Comparison of ENCODE assay signal across 17 cellular contexts in the genomic region with DNA sequence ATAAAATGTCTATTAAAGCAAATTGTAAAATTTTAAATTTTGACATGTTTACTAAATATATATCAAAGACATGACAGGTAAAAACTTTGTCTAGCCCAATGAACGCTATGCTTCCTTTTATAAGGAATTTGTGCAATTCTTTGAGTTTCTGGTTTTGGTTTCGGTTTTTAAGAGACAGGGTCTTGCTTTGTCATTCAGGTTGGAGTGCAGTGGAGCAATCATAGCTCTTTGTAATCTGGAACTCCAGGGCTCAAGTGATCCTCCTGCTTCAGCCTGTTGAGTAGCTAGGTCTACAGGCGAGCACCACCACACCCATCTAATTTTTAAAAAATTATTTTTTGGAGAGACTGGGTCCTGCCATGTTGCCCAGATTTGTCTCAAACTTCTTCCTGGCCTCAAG.
"Had no signal": no experiment of that assay in that cellular context is flagged by ENCODE, and none has a peak within 500 bp of the region (broad histone marks: within the 10 kb centered on the region; RNA-seq: fewer than 3 reads in every experiment).

No MANE protein-coding gene starts in this region.

- H3K27ac Mint-ChIP-seq: stimulated activated memory B cell treated with anti-CD40 and anti-IgM and Interleukin-4, amounts not matched to agents 10 μg/mL and 1 μg/mL and 100 μg/mL, for 72 hours had no signal

- H3K27ac ChIP-seq: ascending aorta, breast epithelium, epithelial cell of prostate, heart left ventricle, parathyroid adenoma, tibial artery, uterus had no signal

- H2AFZ ChIP-seq: parathyroid adenoma had no signal

- H3K9me3 ChIP-seq: ascending aorta, breast epithelium, heart left ventricle, tibial artery, uterus had no signal

- H3K4me1 Mint-ChIP-seq: stimulated activated memory B cell treated with anti-CD40 and anti-IgM and Interleukin-4, amounts not matched to agents 10 μg/mL and 1 μg/mL and 100 μg/mL, for 72 hours had no signal

- H3K4me1 ChIP-seq: ascending aorta, breast epithelium, parathyroid adenoma, tibial artery, uterus had no signal

- ATAC-seq: heart left ventricle; left colon; stimulated activated memory B cell treated with anti-CD40 and anti-IgM and Interleukin-4, amounts not matched to agents 10 μg/mL and 1 μg/mL and 100 μg/mL, for 72 hours had no signal

- DNase-seq: activated CD4-positive, alpha-beta T cell treated with anti-CD3 and anti-CD28 coated beads for 48 hours; activated CD8-positive, alpha-beta memory T cell treated with anti-CD3 and anti-CD28 coated beads for 24 hours; activated naive CD4-positive, alpha-beta T cell treated with Interleukin-2 at 50 U/mL for 16 hours; dermis blood vessel endothelial cell; heart left ventricle; left colon; retina; stimulated activated CD4-positive, alpha-beta T cell treated with anti-CD3 and anti-CD28 coated beads, Interleukin-2, amount 100 ng/mL, for 48 hours; T-helper 2 cell; tibial artery; uterus had no signal

- H3K4me3 ChIP-seq: ascending aorta, breast epithelium, heart left ventricle, lung, tibial artery, uterus had no signal

- H3K27me3 Mint-ChIP-seq: stimulated activated memory B cell treated with anti-CD40 and anti-IgM and Interleukin-4, amounts not matched to agents 10 μg/mL and 1 μg/mL and 100 μg/mL, for 72 hours had no signal

- H3K27me3 ChIP-seq: ascending aorta, breast epithelium, heart left ventricle, tibial artery, uterus had no signal

- H3K4me3 Mint-ChIP-seq: stimulated activated memory B cell treated with anti-CD40 and anti-IgM and Interleukin-4, amounts not matched to agents 10 μg/mL and 1 μg/mL and 100 μg/mL, for 72 hours had no signal

- H3K9ac ChIP-seq: parathyroid adenoma had no signal

- H3K9me3 Mint-ChIP-seq: stimulated activated memory B cell treated with anti-CD40 and anti-IgM and Interleukin-4, amounts not matched to agents 10 μg/mL and 1 μg/mL and 100 μg/mL, for 72 hours had no signal

- H3K36me3 ChIP-seq: uterus had no signal

- H3K79me2 ChIP-seq: parathyroid adenoma had no signal
